9 cellular contexts compared by ENCODE assay signal in genomic region chr18:74942319-74942910, GRCh38.
DNase-seq lines count a peak whose midpoint lies in the region; ATAC-seq, FAIRE-seq and TF ChIP-seq lines count a peak whose summit lies in the region.
"Had no signal": no experiment of that assay in that cellular context is flagged by ENCODE, and none has a peak within 500 bp of the region (broad histone marks: within the 10 kb centered on the region; RNA-seq: fewer than 3 reads in every experiment).

No MANE protein-coding gene starts in this region.

- H3K4me2 ChIP-seq in HepG2 (ENCODE audit: low read depth, low read length) = no peak overlapping the region

- FAIRE-seq in HepG2 (lab: Jason Lieb, UNC) (no peak), GM12891 (lab: Jason Lieb, UNC) (no peak)
- FAIRE-seq: G401.6 had no signal

- H3K4me1 ChIP-seq in CD4-positive, alpha-beta memory T cell (ENCODE audit: insufficient read depth, low read length) = peaks cover 16% of the 10 kb centered on the region
- no peaks in the 10 kb centered on the region for H3K4me1 ChIP-seq in HepG2 (ENCODE audit: insufficient read depth, low read length)

- intact Hi-C loops in CD4-positive, alpha-beta memory T cell (cut with micrococcal nuclease) = loop anchor here (5.0 kb wide), 1 partner anchor 445 kb away; the partner anchor contains the start of gene CNDP2
- intact Hi-C loops in HepG2 (cut with micrococcal nuclease; ENCODE audit: unreplicated experiment) = no loop called here

- H3K9me3 Mint-ChIP-seq in CD4-positive, alpha-beta memory T cell = no peaks in the 10 kb centered on the region
- no peaks in the 10 kb centered on the region for H3K9me3 Mint-ChIP-seq in activated CD4-positive, alpha-beta memory T cell treated with anti-CD3 and anti-CD28 coated beads, Interleukin-2, amount 10 ng/mL, durations not matched to agents 7 days and 5 days

- H3K27me3 Mint-ChIP-seq in CD4-positive, alpha-beta memory T cell = no peaks in the 10 kb centered on the region
- no peaks in the 10 kb centered on the region for H3K27me3 Mint-ChIP-seq in activated CD4-positive, alpha-beta memory T cell treated with anti-CD3 and anti-CD28 coated beads, Interleukin-2, amount 10 ng/mL, durations not matched to agents 7 days and 5 days

- BruUV-seq in HepG2 (replicated peaks; lab: Mats Ljungman, UMichigan) = no TSS peak

- H2AFZ ChIP-seq in HepG2 (ENCODE audit: low read length) = no peak overlapping the region

- in situ Hi-C loops in HepG2 (cut with HindIII; ENCODE audit: extremely low pct_ligation_motif_present, low pct_unique_long_range_greater_than_20kb) = no loop called here

- CTCF ChIA-PET in CD4-positive, alpha-beta memory T cell (lab: Charles Lee; ENCODE audit: partially characterized antibody) = interaction anchor here (0.9 kb wide), 1 partner anchor 66 kb away, joined by 4 read pairs; no protein-coding TSS in a partner anchor
- CTCF ChIA-PET in activated CD4-positive, alpha-beta memory T cell treated with anti-CD3 and anti-CD28 coated beads, Interleukin-2, amount 10 ng/mL, durations not matched to agents 7 days and 5 days (lab: Charles Lee) = interaction anchor here (1.1 kb wide), 1 partner anchor 25 kb away, joined by 3 read pairs; no protein-coding TSS in a partner anchor
- CTCF ChIA-PET in HepG2 (lab: Yijun Ruan, JAX; ENCODE audit: low intra/inter-chr PET ratio, low total read pairs) = no interaction called here

- TF ChIP-seq RAD21 in HepG2 (CRISPR knock-in tag; IDR thresholded peaks at IDR 0.05) = no peak

- no peaks in the 10 kb centered on the region for H3K9me3 ChIP-seq in CD4-positive, alpha-beta memory T cell (ENCODE audit: control insufficient read depth in 1 of 2, low read length in 2 of 2)
- no peaks in the 10 kb centered on the region for H3K9me3 ChIP-seq in HepG2 (ENCODE audit: low read length)

- H3K27ac ChIP-seq in CD4-positive, alpha-beta memory T cell (ENCODE audit: low read depth, low read length) = peak overlapping the region; percentile 20
- no peak overlapping the region for H3K27ac ChIP-seq in HepG2 (ENCODE audit: extremely low read length, insufficient read depth, low read length)

- WGBS in HepG2 (ENCODE audit: low lambda C conversion rate) = 88% methylated on average over 7 of the region's 9 CpGs

- peaks cover 13 to 34% (median 18%) of the 10 kb centered on the region in 4 donors for H3K4me1 Mint-ChIP-seq in CD4-positive, alpha-beta memory T cell
- H3K4me1 Mint-ChIP-seq in activated CD4-positive, alpha-beta memory T cell treated with anti-CD3 and anti-CD28 coated beads, Interleukin-2, amount 10 ng/mL, durations not matched to agents 7 days and 5 days = peaks cover 19% of the 10 kb centered on the region

- TF ChIP-seq POLR2A in HepG2 (IDR thresholded peaks at IDR 0.05; ENCODE audit: insufficient read depth in 1 of 2, low read depth in 2 of 2, low read length in 2 of 2) (no peak), GM12891 (IDR thresholded peaks at IDR 0.05; ENCODE audit: low read depth, low read length) (no peak)

- H3K79me2 ChIP-seq in HepG2 (ENCODE audit: insufficient read depth, low read length) = no peaks in the 10 kb centered on the region

- DNase-seq in CD4-positive, alpha-beta memory T cell = peak; percentile 18 to 56 (median 23)
- DNase-seq in activated CD4-positive, alpha-beta memory T cell treated with anti-CD3 and anti-CD28 coated beads, Interleukin-2, amount 10 ng/mL, durations not matched to agents 7 days and 5 days = peak; percentile 27
- no peak for DNase-seq in RPMI8226
- no peak for DNase-seq in HepG2 (ENCODE audit: low spot score)
- no peak for DNase-seq in GM12891 (ENCODE audit: insufficient read length, low spot score)
- DNase-seq in HuH-7 (ENCODE audit: low spot score) = no peak

- TF ChIP-seq EP300 in HepG2 (IDR thresholded peaks at IDR 0.05; ENCODE audit: low read depth in 2 of 2, low read length in 2 of 2) (no peak), HepG2 (CRISPR knock-in tag; IDR thresholded peaks at IDR 0.05; ENCODE audit: borderline replicate concordance) (no peak)

- no peaks in the 10 kb centered on the region for H3K36me3 Mint-ChIP-seq in CD4-positive, alpha-beta memory T cell
- no peaks in the 10 kb centered on the region for H3K36me3 Mint-ChIP-seq in activated CD4-positive, alpha-beta memory T cell treated with anti-CD3 and anti-CD28 coated beads, Interleukin-2, amount 10 ng/mL, durations not matched to agents 7 days and 5 days (ENCODE audit: low read depth)

- H3K4me3 ChIP-seq in CD4-positive, alpha-beta memory T cell (ENCODE audit: low read length in 2 of 2) = no peak overlapping the region
- no peak overlapping the region for H3K4me3 ChIP-seq in HepG2 (replicated peaks in 1 of 3; ENCODE audit: insufficient read depth in 1 of 3, low read depth in 2 of 3, low read length in 3 of 3)

- POLR2A ChIA-PET in CD4-positive, alpha-beta memory T cell (lab: Charles Lee; ENCODE audit: partially characterized antibody) = interaction anchor here (1.3 kb wide), 1 partner anchor 9 kb away, joined by 4 read pairs; no protein-coding TSS in a partner anchor
- POLR2A ChIA-PET in activated CD4-positive, alpha-beta memory T cell treated with anti-CD3 and anti-CD28 coated beads, Interleukin-2, amount 10 ng/mL, durations not matched to agents 7 days and 5 days (lab: Charles Lee) = no interaction called here
- POLR2A ChIA-PET in HepG2 (lab: Yijun Ruan, JAX) = no interaction called here

- peak overlapping the region; percentile 38 to 85 (median 78) for H3K4me3 Mint-ChIP-seq in CD4-positive, alpha-beta memory T cell
- H3K4me3 Mint-ChIP-seq in activated CD4-positive, alpha-beta memory T cell treated with anti-CD3 and anti-CD28 coated beads, Interleukin-2, amount 10 ng/mL, durations not matched to agents 7 days and 5 days = peak overlapping the region; percentile 28

- H3K27ac Mint-ChIP-seq in CD4-positive, alpha-beta memory T cell = peak overlapping the region; percentile 29 to 91 (median 81)
- H3K27ac Mint-ChIP-seq in activated CD4-positive, alpha-beta memory T cell treated with anti-CD3 and anti-CD28 coated beads, Interleukin-2, amount 10 ng/mL, durations not matched to agents 7 days and 5 days = no peak overlapping the region

- TF ChIP-seq CTCF in HepG2 (CRISPR knock-in tag; IDR thresholded peaks at IDR 0.05) = no peak

- H3K9ac ChIP-seq in HepG2 (ENCODE audit: insufficient read depth, low read depth, low read length) = no peak overlapping the region

- no peaks in the 10 kb centered on the region for H4K20me1 ChIP-seq in HepG2 (ENCODE audit: insufficient read depth, low read length)

- H3K27me3 ChIP-seq in CD4-positive, alpha-beta memory T cell (ENCODE audit: insufficient read depth, low read length) = no peaks in the 10 kb centered on the region
- no peaks in the 10 kb centered on the region for H3K27me3 ChIP-seq in HepG2 (ENCODE audit: control insufficient read depth in 1 of 2, insufficient read depth in 2 of 2, low read length in 2 of 2)

- ATAC-seq in GM19023 (IDR thresholded peaks at IDR 0.05; ENCODE audit: unreplicated experiment) = peak; percentile 80
- peak; percentile 77 for ATAC-seq in HG02870 (IDR thresholded peaks at IDR 0.05; ENCODE audit: unreplicated experiment)
- ATAC-seq in HepG2 = no peak

- H3K36me3 ChIP-seq in CD4-positive, alpha-beta memory T cell (ENCODE audit: insufficient read depth, low read length) = no peaks in the 10 kb centered on the region
- H3K36me3 ChIP-seq in HepG2 (replicated peaks in 1 of 2; ENCODE audit: control insufficient read depth in 1 of 2, insufficient read depth in 2 of 2, low read length in 2 of 2) = no peaks in the 10 kb centered on the region

TF ChIP-seq in HepG2, 621 proteins besides CTCF, POLR2A, EP300 and RAD21 (continues in another document):
- TF ChIP-seq ZNF563 (CRISPR knock-in tag; IDR thresholded peaks at IDR 0.05) (no peak), ZBTB34 (CRISPR knock-in tag; IDR thresholded peaks at IDR 0.05) (no peak), SATB2 (CRISPR knock-in tag; IDR thresholded peaks at IDR 0.05) (no peak), ZNF746 (CRISPR knock-in tag; IDR thresholded peaks at IDR 0.05) (no peak), CENPT (CRISPR knock-in tag; IDR thresholded peaks at IDR 0.05; ENCODE audit: low read depth) (no peak), SSRP1 (CRISPR knock-in tag; IDR thresholded peaks at IDR 0.05) (no peak)

TF ChIP-seq in GM12891, 5 proteins besides CTCF, POLR2A, EP300 and RAD21:
- TF ChIP-seq POLR2AphosphoS5 (IDR thresholded peaks at IDR 0.05; ENCODE audit: low read depth, low read length) (no peak), POU2F2 (IDR thresholded peaks at IDR 0.05; ENCODE audit: low read depth, low read length) (no peak), TAF1 (IDR thresholded peaks at IDR 0.05; ENCODE audit: low read depth, low read length) (no peak)

Comparison
In these comparisons a context has a peak if more than half of its experiments do, and no peak if none do; other contexts are left out.
1. DNase-seq: peak in CD4-positive, alpha-beta memory T cell (5 of 5) and activated CD4-positive, alpha-beta memory T cell treated with anti-CD3 and anti-CD28 coated beads, Interleukin-2, amount 10 ng/mL, durations not matched to agents 7 days and 5 days (single experiment); none in RPMI8226 (single experiment), HepG2 (single experiment), GM12891 (single experiment) and HuH-7 (single experiment).